9 cellular contexts compared by ENCODE assay signal in the genomic region with DNA sequence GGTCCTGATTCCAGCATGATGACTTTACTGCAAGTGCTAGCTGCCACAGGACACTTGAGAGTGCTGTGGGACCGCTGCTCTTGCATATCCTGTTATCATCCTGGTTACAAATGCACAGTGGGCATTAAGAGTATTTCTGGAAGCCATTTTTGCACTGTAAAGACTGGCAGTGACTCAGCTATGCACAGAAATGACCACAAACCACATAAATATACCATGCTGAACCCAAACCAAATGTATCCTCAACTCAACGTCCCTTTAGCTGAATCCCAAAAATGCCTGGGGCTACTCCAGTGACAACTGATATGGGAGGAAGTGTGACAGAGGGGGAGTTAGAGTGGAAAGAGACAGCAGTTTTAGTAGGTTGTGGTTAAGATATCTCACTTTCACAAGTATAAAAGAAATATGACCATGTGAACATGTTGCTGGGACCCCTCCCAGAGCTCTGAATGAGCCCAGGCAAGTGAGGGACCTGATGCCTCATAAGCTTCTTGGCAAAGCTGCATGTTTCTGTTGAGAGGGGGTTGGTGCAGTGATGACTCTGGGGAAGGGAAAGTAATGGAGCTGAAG. TPM values are rescaled to one million over a fixed set of nuclear protein-coding genes. Genes with fewer than 3 reads are reported as not detected.
DNase-seq lines count a peak whose midpoint lies in the region; ATAC-seq lines count a peak whose summit lies in the region.
"Had no signal": no experiment of that assay in that cellular context is flagged by ENCODE, and none has a peak within 500 bp of the region (broad histone marks: within the 10 kb centered on the region; RNA-seq: fewer than 3 reads in every experiment).

No MANE protein-coding gene starts in this region.

- intact Hi-C loops in activated CD4-positive, alpha-beta T cell treated with anti-CD3 and anti-CD28 coated beads, Interleukin-2, amount 10 ng/mL, durations not matched to agents 24 days and 14 days (cut with micrococcal nuclease) = no loop called here

- peak; percentile 57 for ATAC-seq in HG02852 (IDR thresholded peaks at IDR 0.05; ENCODE audit: unreplicated experiment)

- H3K27ac Mint-ChIP-seq in activated CD4-positive, alpha-beta T cell treated with anti-CD3 and anti-CD28 coated beads, Interleukin-2, amount 10 ng/mL, durations not matched to agents 24 days and 14 days = peak overlapping the region; percentile 67

- DNase-seq in activated CD4-positive, alpha-beta T cell treated with anti-CD3 and anti-CD28 coated beads, Interleukin-2, amount 10 ng/mL, durations not matched to agents 24 days and 14 days = no peak
- no peak for DNase-seq in activated CD4-positive, alpha-beta T cell treated with anti-CD3 and anti-CD28 coated beads, Interleukin-2, amount 50 U/mL, for 4 hours
- DNase-seq in OCI-M2 (lab: John Stamatoyannopoulos, UW; ENCODE audit: unreplicated experiment) (peak; percentile 14), NCI-H2196 treated with DMSO at 0.1 percent for 48 hours (lab: John Stamatoyannopoulos, UW; ENCODE audit: unreplicated experiment) (no peak), NCI-H446 treated with DMSO at 0.1 percent for 48 hours (lab: John Stamatoyannopoulos, UW) (no peak), T-helper 9 cell (no peak)
- DNase-seq in stimulated activated CD4-positive, alpha-beta T cell treated with anti-CD3 and anti-CD28 coated beads, Interleukin-1b, Interleukin-23, amount 100 ng/mL, for 48 hours = peak; percentile 28
- DNase-seq: dermis blood vessel endothelial cell had no signal

- H3K27me3 Mint-ChIP-seq in activated CD4-positive, alpha-beta T cell treated with anti-CD3 and anti-CD28 coated beads, Interleukin-2, amount 10 ng/mL, durations not matched to agents 24 days and 14 days = no peaks in the 10 kb centered on the region

- peaks cover 7% of the 10 kb centered on the region for H3K9me3 Mint-ChIP-seq in activated CD4-positive, alpha-beta T cell treated with anti-CD3 and anti-CD28 coated beads, Interleukin-2, amount 10 ng/mL, durations not matched to agents 24 days and 14 days

- no peak overlapping the region for H3K4me3 Mint-ChIP-seq in activated CD4-positive, alpha-beta T cell treated with anti-CD3 and anti-CD28 coated beads, Interleukin-2, amount 10 ng/mL, durations not matched to agents 24 days and 14 days

- peaks cover 49% of the 10 kb centered on the region for H3K36me3 Mint-ChIP-seq in activated CD4-positive, alpha-beta T cell treated with anti-CD3 and anti-CD28 coated beads, Interleukin-2, amount 10 ng/mL, durations not matched to agents 24 days and 14 days (ENCODE audit: low read depth)

- peaks cover 17% of the 10 kb centered on the region for H3K4me1 Mint-ChIP-seq in activated CD4-positive, alpha-beta T cell treated with anti-CD3 and anti-CD28 coated beads, Interleukin-2, amount 10 ng/mL, durations not matched to agents 24 days and 14 days

RNA-seq across cellular contexts. Expression of a gene that starts 37.3 kb away (rescaled TPM):
- 41.3 and 44.7 TPM in 2 replicates for total RNA-seq in activated CD4-positive, alpha-beta T cell treated with anti-CD3 and anti-CD28 coated beads, Interleukin-2, amount 10 ng/mL, durations not matched to agents 24 days and 14 days

Comparison
In these comparisons a context has a peak if more than half of its experiments do, and no peak if none do; other contexts are left out.
1. DNase-seq: peak in OCI-M2 (single experiment) and stimulated activated CD4-positive, alpha-beta T cell treated with anti-CD3 and anti-CD28 coated beads, Interleukin-1b, Interleukin-23, amount 100 ng/mL, for 48 hours (single experiment); none in activated CD4-positive, alpha-beta T cell treated with anti-CD3 and anti-CD28 coated beads, Interleukin-2, amount 10 ng/mL, durations not matched to agents 24 days and 14 days (single experiment), activated CD4-positive, alpha-beta T cell treated with anti-CD3 and anti-CD28 coated beads, Interleukin-2, amount 50 U/mL, for 4 hours (0 of 2), NCI-H2196 treated with DMSO at 0.1 percent for 48 hours (single experiment), NCI-H446 treated with DMSO at 0.1 percent for 48 hours (single experiment) and T-helper 9 cell (single experiment).